ENCODE assay signal across 8 cellular contexts in genomic region chr12:49323524-49324097, GRCh38. TPM values are rescaled to one million over a fixed set of nuclear protein-coding genes. Genes with fewer than 3 reads are reported as not detected.
DNase-seq lines count a peak whose midpoint lies in the region; ATAC-seq and TF ChIP-seq lines count a peak whose summit lies in the region.

No MANE protein-coding gene starts in this region.

- intact Hi-C loops in activated CD8-positive, alpha-beta T cell treated with anti-CD3 and anti-CD28 coated beads for 36 hours (cut with micrococcal nuclease) = no loop called here

- POLR2A ChIA-PET in activated CD8-positive, alpha-beta T cell treated with anti-CD3 and anti-CD28 coated beads for 36 hours (lab: Charles Lee) = interaction anchor here (1.1 to 2.7 kb wide), 6 partner anchors 8 to 59 kb away, joined by 3 to 17 read pairs (median 6); partner anchors contain the start of genes PRPH and TUBA1C

- CTCF ChIA-PET in activated CD8-positive, alpha-beta T cell treated with anti-CD3 and anti-CD28 coated beads for 36 hours (lab: Charles Lee) = interaction anchor here (1.0 to 4.7 kb wide), 10 partner anchors 8 to 190 kb away, joined by 3 to 42 read pairs (median 13); partner anchors contain the start of genes C1QL4, DNAJC22 and PRPH

- peaks cover 11% of the 10 kb centered on the region for H3K36me3 Mint-ChIP-seq in T-helper 1 cell treated with Interleukin-12 subunit alpha and Interleukin-12 subunit beta and Interleukin-4 antibody, amounts not matched to agents 30 μg/mL and 1 μg/mL, for 36 hours (ENCODE audit: low read depth)
- H3K36me3 Mint-ChIP-seq in activated CD8-positive, alpha-beta T cell treated with anti-CD3 and anti-CD28 coated beads for 36 hours (ENCODE audit: low read depth) = peaks cover 23% of the 10 kb centered on the region
- H3K36me3 Mint-ChIP-seq in stimulated activated memory B cell treated with anti-CD40 and anti-IgM and Interleukin-4, amounts not matched to agents 10 μg/mL and 1 μg/mL and 100 μg/mL, for 72 hours = no peaks in the 10 kb centered on the region

- no peak for TF ChIP-seq CTCF in activated CD8-positive, alpha-beta T cell treated with anti-CD3 and anti-CD28 coated beads for 36 hours (IDR thresholded peaks at IDR 0.05)

- H3K4me3 ChIP-seq in iPS-18c (ENCODE audit: insufficient read depth, low read depth, low read length) = peak overlapping the region; percentile 95

- no peaks in the 10 kb centered on the region for H3K9me3 Mint-ChIP-seq in T-helper 1 cell treated with Interleukin-12 subunit alpha and Interleukin-12 subunit beta and Interleukin-4 antibody, amounts not matched to agents 30 μg/mL and 1 μg/mL, for 36 hours
- H3K9me3 Mint-ChIP-seq in activated CD8-positive, alpha-beta T cell treated with anti-CD3 and anti-CD28 coated beads for 36 hours = no peaks in the 10 kb centered on the region
- no peaks in the 10 kb centered on the region for H3K9me3 Mint-ChIP-seq in stimulated activated memory B cell treated with anti-CD40 and anti-IgM and Interleukin-4, amounts not matched to agents 10 μg/mL and 1 μg/mL and 100 μg/mL, for 72 hours

- no peaks in the 10 kb centered on the region for H3K27me3 Mint-ChIP-seq in T-helper 1 cell treated with Interleukin-12 subunit alpha and Interleukin-12 subunit beta and Interleukin-4 antibody, amounts not matched to agents 30 μg/mL and 1 μg/mL, for 36 hours (ENCODE audit: low read depth)
- H3K27me3 Mint-ChIP-seq in activated CD8-positive, alpha-beta T cell treated with anti-CD3 and anti-CD28 coated beads for 36 hours = no peaks in the 10 kb centered on the region
- no peaks in the 10 kb centered on the region for H3K27me3 Mint-ChIP-seq in stimulated activated memory B cell treated with anti-CD40 and anti-IgM and Interleukin-4, amounts not matched to agents 10 μg/mL and 1 μg/mL and 100 μg/mL, for 72 hours

- no peak for ATAC-seq in activated CD8-positive, alpha-beta T cell treated with anti-CD3 and anti-CD28 coated beads for 36 hours
- ATAC-seq in stimulated activated memory B cell treated with anti-CD40 and anti-IgM and Interleukin-4, amounts not matched to agents 10 μg/mL and 1 μg/mL and 100 μg/mL, for 72 hours = no peak
- ATAC-seq in HG03460 (IDR thresholded peaks at IDR 0.05; ENCODE audit: unreplicated experiment) = no peak

- H3K4me3 Mint-ChIP-seq in T-helper 1 cell treated with Interleukin-12 subunit alpha and Interleukin-12 subunit beta and Interleukin-4 antibody, amounts not matched to agents 30 μg/mL and 1 μg/mL, for 36 hours = peak overlapping the region; percentile 94
- H3K4me3 Mint-ChIP-seq in activated CD8-positive, alpha-beta T cell treated with anti-CD3 and anti-CD28 coated beads for 36 hours = peak overlapping the region; percentile 100
- H3K4me3 Mint-ChIP-seq in stimulated activated memory B cell treated with anti-CD40 and anti-IgM and Interleukin-4, amounts not matched to agents 10 μg/mL and 1 μg/mL and 100 μg/mL, for 72 hours = peak overlapping the region; percentile 89

- peak overlapping the region; percentile 87 for H3K27ac Mint-ChIP-seq in T-helper 1 cell treated with Interleukin-12 subunit alpha and Interleukin-12 subunit beta and Interleukin-4 antibody, amounts not matched to agents 30 μg/mL and 1 μg/mL, for 36 hours
- peak overlapping the region; percentile 92 for H3K27ac Mint-ChIP-seq in activated CD8-positive, alpha-beta T cell treated with anti-CD3 and anti-CD28 coated beads for 36 hours
- H3K27ac Mint-ChIP-seq in stimulated activated memory B cell treated with anti-CD40 and anti-IgM and Interleukin-4, amounts not matched to agents 10 μg/mL and 1 μg/mL and 100 μg/mL, for 72 hours = peak overlapping the region; percentile 73

- peaks cover 28% of the 10 kb centered on the region for H3K4me1 Mint-ChIP-seq in T-helper 1 cell treated with Interleukin-12 subunit alpha and Interleukin-12 subunit beta and Interleukin-4 antibody, amounts not matched to agents 30 μg/mL and 1 μg/mL, for 36 hours (ENCODE audit: low read depth)
- H3K4me1 Mint-ChIP-seq in activated CD8-positive, alpha-beta T cell treated with anti-CD3 and anti-CD28 coated beads for 36 hours (ENCODE audit: low read depth) = peaks cover 10% of the 10 kb centered on the region
- peaks cover 21% of the 10 kb centered on the region for H3K4me1 Mint-ChIP-seq in stimulated activated memory B cell treated with anti-CD40 and anti-IgM and Interleukin-4, amounts not matched to agents 10 μg/mL and 1 μg/mL and 100 μg/mL, for 72 hours

- no peaks in the 10 kb centered on the region for H3K9me3 ChIP-seq in iPS-18c (ENCODE audit: control insufficient read depth, insufficient read depth, low read length)

- DNase-seq in T-helper 1 cell = no peak
- no peak for DNase-seq in activated CD8-positive, alpha-beta T cell treated with anti-CD3 and anti-CD28 coated beads for 36 hours
- DNase-seq in COR-L47 (lab: John Stamatoyannopoulos, UW) = no peak
- DNase-seq in activated CD4-positive, alpha-beta T cell treated with anti-CD3 and anti-CD28 coated beads for 4 hours = no peak

RNA-seq across cellular contexts. Expression of gene TROAP, which starts 0.6 kb away (rescaled TPM):
- 10 to 100 TPM; 46.6 to 52.6 TPM for total RNA-seq in activated CD8-positive, alpha-beta T cell treated with anti-CD3 and anti-CD28 coated beads for 36 hours

RNA-seq across cellular contexts. Expression of gene C1QL4, which starts 13.4 kb away (rescaled TPM):
- total RNA-seq in activated CD8-positive, alpha-beta T cell treated with anti-CD3 and anti-CD28 coated beads for 36 hours = not detected

RNA-seq across cellular contexts. Expression of gene DNAJC22, which starts 23.1 kb away (rescaled TPM):
- under 1 TPM in 1 of 2 experiments, not detected in 1; 0.14 TPM for total RNA-seq in activated CD8-positive, alpha-beta T cell treated with anti-CD3 and anti-CD28 coated beads for 36 hours

RNA-seq across cellular contexts. Expression of gene PRPH, which starts 28.7 kb away (rescaled TPM):
- not detected for total RNA-seq in activated CD8-positive, alpha-beta T cell treated with anti-CD3 and anti-CD28 coated beads for 36 hours

RNA-seq across cellular contexts. Expression of gene SPATS2, which starts 43.7 kb away (rescaled TPM):
- total RNA-seq in activated CD8-positive, alpha-beta T cell treated with anti-CD3 and anti-CD28 coated beads for 36 hours = 10 to 100 TPM in 1 of 2 experiments, 1 to 10 TPM in 1; 9.2 to 10.8 TPM
